ENCODE assay signal across 10 cellular contexts in genomic region chr9:134689320-134690181, GRCh38. TPM values are rescaled to one million over a fixed set of nuclear protein-coding genes. Genes with fewer than 3 reads are reported as not detected.
DNase-seq lines count a peak whose midpoint lies in the region; ATAC-seq and TF ChIP-seq lines count a peak whose summit lies in the region.
"Had no signal": no experiment of that assay in that cellular context is flagged by ENCODE, and none has a peak within 500 bp of the region (broad histone marks: within the 10 kb centered on the region; RNA-seq: fewer than 3 reads in every experiment).

No MANE protein-coding gene starts in this region.

- H3K4me1 ChIP-seq in adrenal gland (replicated peaks in 1 of 2) (peaks cover 0 to 5% of the 10 kb centered on the region in 2 donors), left ventricle myocardium inferior (peaks cover 31% of the 10 kb centered on the region)
- H3K4me1 ChIP-seq in CD8-positive, alpha-beta memory T cell (ENCODE audit: insufficient read depth, low read length): no peaks in the 10 kb centered on the region

- no peaks in the 10 kb centered on the region for H3K36me3 Mint-ChIP-seq in CD8-positive, alpha-beta memory T cell

- intact Hi-C loops in adrenal gland (cut with DNase I): loop anchor here in 1 of 2 donors (10.0 kb wide), 1 partner anchor 655 kb away; no protein-coding TSS in a partner anchor
- intact Hi-C loops in left ventricle myocardium inferior (cut with micrococcal nuclease): loop anchor here (10.0 kb wide), 1 partner anchor 295 kb away; no protein-coding TSS in a partner anchor
- intact Hi-C loops in sciatic nerve (cut with DNase I): no loop called here

- H3K9me3 Mint-ChIP-seq in CD8-positive, alpha-beta memory T cell: no peaks in the 10 kb centered on the region
- H3K9me3 Mint-ChIP-seq: activated B cell treated with CpG ODN at 0.5 μM for 24 hours had no signal

- no peaks in the 10 kb centered on the region for H3K27me3 ChIP-seq in adrenal gland
- H3K27me3 ChIP-seq in left ventricle myocardium inferior (ENCODE audit: low read depth): no peaks in the 10 kb centered on the region
- no peaks in the 10 kb centered on the region for H3K27me3 ChIP-seq in CD8-positive, alpha-beta memory T cell (ENCODE audit: insufficient read depth, low read length, poor library complexity, severe bottlenecking)

- TF ChIP-seq CTCF in adrenal gland (IDR thresholded peaks at IDR 0.05): peak; percentile 55 to 76 (median 71)
- TF ChIP-seq CTCF in left ventricle myocardium inferior (IDR thresholded peaks at IDR 0.05; ENCODE audit: borderline replicate concordance): peak; percentile 80

- 38 to 69% (median 54%) methylated on average over 12 to 20 of the region's 20 CpGs for WGBS in adrenal gland, 4 donors

- H3K27ac Mint-ChIP-seq in CD8-positive, alpha-beta memory T cell: no peak overlapping the region
- H3K27ac Mint-ChIP-seq: activated B cell treated with CpG ODN at 0.5 μM for 24 hours had no signal

- no peak overlapping the region for H3K4me3 ChIP-seq in adrenal gland
- H3K4me3 ChIP-seq in left ventricle myocardium inferior: no peak overlapping the region
- H3K4me3 ChIP-seq in CD8-positive, alpha-beta memory T cell (ENCODE audit: low read length): no peak overlapping the region
- H3K4me3 ChIP-seq: skin epidermis had no signal

- CTCF ChIA-PET in CD8-positive, alpha-beta memory T cell (lab: Charles Lee): no interaction called here

- H3K27ac ChIP-seq in adrenal gland (no peak overlapping the region), left ventricle myocardium inferior (replicated peaks) (peak overlapping the region; percentile 68)
- H3K27ac ChIP-seq in CD8-positive, alpha-beta memory T cell (ENCODE audit: low read depth, low read length): no peak overlapping the region

- POLR2A ChIA-PET in CD8-positive, alpha-beta memory T cell (lab: Charles Lee): no interaction called here

- ATAC-seq in sciatic nerve (peak; percentile 88), GM18498 (IDR thresholded peaks at IDR 0.05; ENCODE audit: unreplicated experiment) (no peak)

- H3K36me3 ChIP-seq in adrenal gland (replicated peaks in 1 of 2): no peaks in the 10 kb centered on the region
- H3K36me3 ChIP-seq in left ventricle myocardium inferior: no peaks in the 10 kb centered on the region
- H3K36me3 ChIP-seq in CD8-positive, alpha-beta memory T cell (ENCODE audit: insufficient read depth, low read length): no peaks in the 10 kb centered on the region

- DNase-seq in DMS 273 (lab: John Stamatoyannopoulos, UW; ENCODE audit: unreplicated experiment) (peak; percentile 61), DMS 273 treated with DMSO at 0.1 percent for 48 hours (lab: John Stamatoyannopoulos, UW) (no peak), HT1080 (ENCODE audit: low read depth) (peak; percentile 56), adrenal gland (peak; percentile 40 to 84 (median 71)), left ventricle myocardium inferior (peak; percentile 70), sciatic nerve (ENCODE audit: low spot score) (peak; percentile 85)
- no peak for DNase-seq in CD8-positive, alpha-beta memory T cell
- DNase-seq: activated B cell treated with CpG ODN at 0.5 μM for 24 hours had no signal

- no peak for TF ChIP-seq POLR2A in adrenal gland (IDR thresholded peaks at IDR 0.05)

- H3K27me3 Mint-ChIP-seq in CD8-positive, alpha-beta memory T cell: peaks cover 0 to 3% of the 10 kb centered on the region in 2 donors

- H3K4me1 Mint-ChIP-seq in CD8-positive, alpha-beta memory T cell: peaks cover 6 to 10% (median 7%) of the 10 kb centered on the region in 3 donors

- no peaks in the 10 kb centered on the region for H3K9me3 ChIP-seq in adrenal gland (replicated peaks in 1 of 3)
- H3K9me3 ChIP-seq in left ventricle myocardium inferior (replicated peaks): no peaks in the 10 kb centered on the region
- no peaks in the 10 kb centered on the region for H3K9me3 ChIP-seq in CD8-positive, alpha-beta memory T cell (ENCODE audit: low read length)

- H3K4me3 Mint-ChIP-seq in CD8-positive, alpha-beta memory T cell: no peak overlapping the region
- H3K4me3 Mint-ChIP-seq: activated B cell treated with CpG ODN at 0.5 μM for 24 hours had no signal

RNA-seq across cellular contexts. Expression of gene COL5A1, which starts 47.9 kb away (rescaled TPM):
- total RNA-seq in HT1080 (2014; rRNA removed; shearing (Covaris generic)): 5.4 and 6.5 TPM in 2 replicates
- polyA plus RNA-seq in HT1080 (2015; cell fraction: cytosol; rRNA removed): 6.7 and 9.0 TPM in 2 replicates
- 70.0 and 77.9 TPM in 2 replicates for polyA plus RNA-seq in HT1080 (2015; cell fraction: nucleus; rRNA removed)
- 10 to 100 TPM; 15.2 to 45.5 (median 32.5) TPM for total RNA-seq in adrenal gland
- polyA plus RNA-seq in adrenal gland: 10 to 100 TPM in 2 of 3 donors, 1 to 10 TPM in 1; 3.5 to 44.3 (median 14.1) TPM
- 13.9 TPM for total RNA-seq in left ventricle myocardium inferior
- 79.4 TPM for total RNA-seq in sciatic nerve
- total RNA-seq in CD8-positive, alpha-beta memory T cell: under 1 TPM; 0.02 to 0.13 TPM
- 0.43 TPM for polyA plus RNA-seq in CD8-positive, alpha-beta memory T cell

Comparison
In these comparisons a context has a peak if more than half of its experiments do, and no peak if none do; other contexts are left out.
1. DNase-seq: peak in DMS 273 (single experiment), HT1080 (single experiment), adrenal gland (7 of 7), left ventricle myocardium inferior (single experiment) and sciatic nerve (single experiment); none in DMS 273 treated with DMSO at 0.1 percent for 48 hours (single experiment) and CD8-positive, alpha-beta memory T cell (0 of 5).